In the genomic region with DNA sequence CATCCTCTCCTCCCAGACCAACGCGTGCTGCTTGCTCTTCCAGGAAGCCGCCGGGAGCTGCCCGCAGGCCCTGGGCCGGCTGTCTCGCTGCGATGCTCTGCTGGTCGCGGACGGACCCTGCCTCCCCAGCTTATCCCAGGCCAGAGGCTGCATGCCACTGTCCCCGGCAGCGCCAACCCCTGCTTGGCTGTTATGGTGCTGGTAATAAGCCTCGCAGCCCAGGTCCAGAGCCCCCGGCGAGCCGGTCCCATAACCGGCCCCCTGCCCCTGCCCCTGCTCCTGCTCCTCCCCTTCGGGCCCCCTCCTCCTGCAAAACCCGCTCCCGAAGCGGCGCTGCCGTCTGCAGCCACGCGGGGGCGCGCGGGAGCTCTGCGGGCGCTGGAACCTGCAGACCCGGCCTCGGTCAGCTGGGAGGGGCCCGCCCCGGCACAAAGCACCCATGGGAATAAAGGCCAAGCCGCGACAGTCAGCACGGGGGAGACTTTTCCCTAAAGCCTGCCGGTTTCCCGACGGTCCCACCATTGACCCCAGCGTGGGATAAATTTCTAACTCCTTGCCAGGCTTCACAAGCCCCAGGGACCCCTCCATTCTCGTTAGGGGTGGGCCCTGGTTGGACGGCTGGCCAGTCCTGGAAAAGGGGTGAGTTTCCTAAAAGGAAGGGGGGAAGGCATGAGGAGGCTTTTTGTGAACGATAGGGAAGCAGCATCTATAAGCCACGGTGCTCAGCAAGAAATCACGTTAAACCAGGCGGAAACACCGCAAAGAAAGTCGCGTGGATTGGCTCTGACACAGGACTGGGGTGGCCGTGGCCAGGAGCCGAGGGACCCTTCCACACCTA, we compare ENCODE assay signal across 1 cellular context.
TF ChIP-seq lines count a peak whose summit lies in the region.

No MANE protein-coding gene starts in this region.

TF ChIP-seq in HepG2, 621 proteins besides CTCF, POLR2A, EP300 and RAD21 (continued from another document and continues in another):
- TF ChIP-seq, protein P1, sequence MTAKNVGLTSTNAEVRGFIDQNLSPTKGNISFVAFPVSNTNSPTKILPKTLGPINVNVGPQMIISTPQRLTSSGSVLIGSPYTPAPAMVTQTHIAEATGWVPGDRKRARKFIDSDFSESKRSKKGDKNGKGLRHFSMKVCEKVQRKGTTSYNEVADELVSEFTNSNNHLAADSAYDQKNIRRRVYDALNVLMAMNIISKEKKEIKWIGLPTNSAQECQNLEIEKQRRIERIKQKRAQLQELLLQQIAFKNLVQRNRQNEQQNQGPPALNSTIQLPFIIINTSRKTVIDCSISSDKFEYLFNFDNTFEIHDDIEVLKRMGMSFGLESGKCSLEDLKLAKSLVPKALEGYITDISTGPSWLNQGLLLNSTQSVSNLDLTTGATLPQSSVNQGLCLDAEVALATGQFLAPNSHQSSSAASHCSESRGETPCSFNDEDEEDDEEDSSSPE (CRISPR knock-in tag; IDR thresholded peaks at IDR 0.05) = peak; percentile 62
- TF ChIP-seq HNRNPLL (IDR thresholded peaks at IDR 0.05; ENCODE audit: low read depth, low read length, poor library complexity, severe bottlenecking) (peak; percentile 38), GTF2F1 (IDR thresholded peaks at IDR 0.05; ENCODE audit: low read length) (no peak), YEATS4 (CRISPR knock-in tag; IDR thresholded peaks at IDR 0.05; ENCODE audit: borderline replicate concordance) (peak; percentile 85), RELA (CRISPR knock-in tag; IDR thresholded peaks at IDR 0.05) (0 out of 2 replicates have a peak, but pooled peaks have one; percentile 58), ZNF737 (CRISPR knock-in tag; IDR thresholded peaks at IDR 0.05; ENCODE audit: borderline replicate concordance) (no peak), PCBP1 (IDR thresholded peaks at IDR 0.05; ENCODE audit: borderline replicate concordance, low read depth, low read length) (0 out of 2 replicates have a peak, but pooled peaks have one; percentile 56), ZNF792 (CRISPR knock-in tag; IDR thresholded peaks at IDR 0.05) (no peak; the same call in 1 of the 2 replicates), ZNF776 (CRISPR knock-in tag; IDR thresholded peaks at IDR 0.05) (peak; percentile 79), SNAI1 (CRISPR knock-in tag; IDR thresholded peaks at IDR 0.05; ENCODE audit: borderline replicate concordance) (0 out of 2 replicates have a peak, but pooled peaks have one; percentile 9), TRIM24 (CRISPR knock-in tag; IDR thresholded peaks at IDR 0.05) (no peak), U2AF2 (IDR thresholded peaks at IDR 0.05; ENCODE audit: low read depth, low read length) (no peak), CBX5 (CRISPR knock-in tag; IDR thresholded peaks at IDR 0.05; ENCODE audit: borderline replicate concordance) (peak; percentile 50; the same call in 1 of the 2 replicates), POLR2AphosphoS5 (IDR thresholded peaks at IDR 0.05; ENCODE audit: low read depth, low read length) (no peak), SKI (IDR thresholded peaks at IDR 0.05; ENCODE audit: partially characterized antibody) (no peak), ZNF143 (CRISPR knock-in tag; IDR thresholded peaks at IDR 0.05) (peak; percentile 49; the same call in 1 of the 2 replicates), NCOA2 (CRISPR knock-in tag; IDR thresholded peaks at IDR 0.05) (no peak), RCOR2 (CRISPR knock-in tag; IDR thresholded peaks at IDR 0.05) (peak; percentile 34; the same call in 1 of the 2 replicates), AGO1 (IDR thresholded peaks at IDR 0.05; ENCODE audit: low read depth, low read length, poor library complexity, severe bottlenecking) (peak; percentile 90), JDP2 (CRISPR knock-in tag; IDR thresholded peaks at IDR 0.05; ENCODE audit: borderline replicate concordance) (no peak), RFXAP (CRISPR knock-in tag; IDR thresholded peaks at IDR 0.05; ENCODE audit: borderline replicate concordance) (peak; percentile 80; the same call in 1 of the 2 replicates), ZNF24 (IDR thresholded peaks at IDR 0.05) (no peak), NFE2 (CRISPR knock-in tag; IDR thresholded peaks at IDR 0.05) (no peak), HNRNPH1 (optimal IDR thresholded peaks at IDR 0.05; ENCODE audit: low read depth, low read length) (no peak), ZNF256 (CRISPR knock-in tag; conservative IDR thresholded peaks at IDR 0.05) (peak; percentile 79; the same call in 1 of the 2 replicates), ZNF138 (CRISPR knock-in tag; IDR thresholded peaks at IDR 0.05; ENCODE audit: low read depth) (no peak), ZNF34 (CRISPR knock-in tag; IDR thresholded peaks at IDR 0.05; ENCODE audit: borderline replicate concordance) (no peak; the same call in 1 of the 2 replicates)
- TF ChIP-seq, protein P2, sequence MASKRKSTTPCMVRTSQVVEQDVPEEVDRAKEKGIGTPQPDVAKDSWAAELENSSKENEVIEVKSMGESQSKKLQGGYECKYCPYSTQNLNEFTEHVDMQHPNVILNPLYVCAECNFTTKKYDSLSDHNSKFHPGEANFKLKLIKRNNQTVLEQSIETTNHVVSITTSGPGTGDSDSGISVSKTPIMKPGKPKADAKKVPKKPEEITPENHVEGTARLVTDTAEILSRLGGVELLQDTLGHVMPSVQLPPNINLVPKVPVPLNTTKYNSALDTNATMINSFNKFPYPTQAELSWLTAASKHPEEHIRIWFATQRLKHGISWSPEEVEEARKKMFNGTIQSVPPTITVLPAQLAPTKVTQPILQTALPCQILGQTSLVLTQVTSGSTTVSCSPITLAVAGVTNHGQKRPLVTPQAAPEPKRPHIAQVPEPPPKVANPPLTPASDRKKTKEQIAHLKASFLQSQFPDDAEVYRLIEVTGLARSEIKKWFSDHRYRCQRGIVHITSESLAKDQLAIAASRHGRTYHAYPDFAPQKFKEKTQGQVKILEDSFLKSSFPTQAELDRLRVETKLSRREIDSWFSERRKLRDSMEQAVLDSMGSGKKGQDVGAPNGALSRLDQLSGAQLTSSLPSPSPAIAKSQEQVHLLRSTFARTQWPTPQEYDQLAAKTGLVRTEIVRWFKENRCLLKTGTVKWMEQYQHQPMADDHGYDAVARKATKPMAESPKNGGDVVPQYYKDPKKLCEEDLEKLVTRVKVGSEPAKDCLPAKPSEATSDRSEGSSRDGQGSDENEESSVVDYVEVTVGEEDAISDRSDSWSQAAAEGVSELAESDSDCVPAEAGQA (IDR thresholded peaks at IDR 0.05; ENCODE audit: low read depth) = no peak
- TF ChIP-seq, protein P2 (CRISPR knock-in tag; IDR thresholded peaks at IDR 0.05; ENCODE audit: borderline replicate concordance) = no peak
- TF ChIP-seq, protein P3, sequence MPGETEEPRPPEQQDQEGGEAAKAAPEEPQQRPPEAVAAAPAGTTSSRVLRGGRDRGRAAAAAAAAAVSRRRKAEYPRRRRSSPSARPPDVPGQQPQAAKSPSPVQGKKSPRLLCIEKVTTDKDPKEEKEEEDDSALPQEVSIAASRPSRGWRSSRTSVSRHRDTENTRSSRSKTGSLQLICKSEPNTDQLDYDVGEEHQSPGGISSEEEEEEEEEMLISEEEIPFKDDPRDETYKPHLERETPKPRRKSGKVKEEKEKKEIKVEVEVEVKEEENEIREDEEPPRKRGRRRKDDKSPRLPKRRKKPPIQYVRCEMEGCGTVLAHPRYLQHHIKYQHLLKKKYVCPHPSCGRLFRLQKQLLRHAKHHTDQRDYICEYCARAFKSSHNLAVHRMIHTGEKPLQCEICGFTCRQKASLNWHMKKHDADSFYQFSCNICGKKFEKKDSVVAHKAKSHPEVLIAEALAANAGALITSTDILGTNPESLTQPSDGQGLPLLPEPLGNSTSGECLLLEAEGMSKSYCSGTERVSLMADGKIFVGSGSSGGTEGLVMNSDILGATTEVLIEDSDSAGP (CRISPR knock-in tag; IDR thresholded peaks at IDR 0.05; ENCODE audit: borderline replicate concordance) = peak; percentile 82
- TF ChIP-seq, protein P4, sequence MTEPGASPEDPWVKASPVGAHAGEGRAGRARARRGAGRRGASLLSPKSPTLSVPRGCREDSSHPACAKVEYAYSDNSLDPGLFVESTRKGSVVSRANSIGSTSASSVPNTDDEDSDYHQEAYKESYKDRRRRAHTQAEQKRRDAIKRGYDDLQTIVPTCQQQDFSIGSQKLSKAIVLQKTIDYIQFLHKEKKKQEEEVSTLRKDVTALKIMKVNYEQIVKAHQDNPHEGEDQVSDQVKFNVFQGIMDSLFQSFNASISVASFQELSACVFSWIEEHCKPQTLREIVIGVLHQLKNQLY (CRISPR knock-in tag; IDR thresholded peaks at IDR 0.05) = peak; percentile 40; the same call in 1 of the 2 replicates
- TF ChIP-seq, protein P5, sequence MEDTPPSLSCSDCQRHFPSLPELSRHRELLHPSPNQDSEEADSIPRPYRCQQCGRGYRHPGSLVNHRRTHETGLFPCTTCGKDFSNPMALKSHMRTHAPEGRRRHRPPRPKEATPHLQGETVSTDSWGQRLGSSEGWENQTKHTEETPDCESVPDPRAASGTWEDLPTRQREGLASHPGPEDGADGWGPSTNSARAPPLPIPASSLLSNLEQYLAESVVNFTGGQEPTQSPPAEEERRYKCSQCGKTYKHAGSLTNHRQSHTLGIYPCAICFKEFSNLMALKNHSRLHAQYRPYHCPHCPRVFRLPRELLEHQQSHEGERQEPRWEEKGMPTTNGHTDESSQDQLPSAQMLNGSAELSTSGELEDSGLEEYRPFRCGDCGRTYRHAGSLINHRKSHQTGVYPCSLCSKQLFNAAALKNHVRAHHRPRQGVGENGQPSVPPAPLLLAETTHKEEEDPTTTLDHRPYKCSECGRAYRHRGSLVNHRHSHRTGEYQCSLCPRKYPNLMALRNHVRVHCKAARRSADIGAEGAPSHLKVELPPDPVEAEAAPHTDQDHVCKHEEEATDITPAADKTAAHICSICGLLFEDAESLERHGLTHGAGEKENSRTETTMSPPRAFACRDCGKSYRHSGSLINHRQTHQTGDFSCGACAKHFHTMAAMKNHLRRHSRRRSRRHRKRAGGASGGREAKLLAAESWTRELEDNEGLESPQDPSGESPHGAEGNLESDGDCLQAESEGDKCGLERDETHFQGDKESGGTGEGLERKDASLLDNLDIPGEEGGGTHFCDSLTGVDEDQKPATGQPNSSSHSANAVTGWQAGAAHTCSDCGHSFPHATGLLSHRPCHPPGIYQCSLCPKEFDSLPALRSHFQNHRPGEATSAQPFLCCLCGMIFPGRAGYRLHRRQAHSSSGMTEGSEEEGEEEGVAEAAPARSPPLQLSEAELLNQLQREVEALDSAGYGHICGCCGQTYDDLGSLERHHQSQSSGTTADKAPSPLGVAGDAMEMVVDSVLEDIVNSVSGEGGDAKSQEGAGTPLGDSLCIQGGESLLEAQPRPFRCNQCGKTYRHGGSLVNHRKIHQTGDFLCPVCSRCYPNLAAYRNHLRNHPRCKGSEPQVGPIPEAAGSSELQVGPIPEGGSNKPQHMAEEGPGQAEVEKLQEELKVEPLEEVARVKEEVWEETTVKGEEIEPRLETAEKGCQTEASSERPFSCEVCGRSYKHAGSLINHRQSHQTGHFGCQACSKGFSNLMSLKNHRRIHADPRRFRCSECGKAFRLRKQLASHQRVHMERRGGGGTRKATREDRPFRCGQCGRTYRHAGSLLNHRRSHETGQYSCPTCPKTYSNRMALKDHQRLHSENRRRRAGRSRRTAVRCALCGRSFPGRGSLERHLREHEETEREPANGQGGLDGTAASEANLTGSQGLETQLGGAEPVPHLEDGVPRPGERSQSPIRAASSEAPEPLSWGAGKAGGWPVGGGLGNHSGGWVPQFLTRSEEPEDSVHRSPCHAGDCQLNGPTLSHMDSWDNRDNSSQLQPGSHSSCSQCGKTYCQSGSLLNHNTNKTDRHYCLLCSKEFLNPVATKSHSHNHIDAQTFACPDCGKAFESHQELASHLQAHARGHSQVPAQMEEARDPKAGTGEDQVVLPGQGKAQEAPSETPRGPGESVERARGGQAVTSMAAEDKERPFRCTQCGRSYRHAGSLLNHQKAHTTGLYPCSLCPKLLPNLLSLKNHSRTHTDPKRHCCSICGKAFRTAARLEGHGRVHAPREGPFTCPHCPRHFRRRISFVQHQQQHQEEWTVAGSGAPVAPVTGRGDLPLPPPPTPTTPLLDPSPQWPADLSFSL (CRISPR knock-in tag; IDR thresholded peaks at IDR 0.05) = no peak
- TF ChIP-seq, protein P6, sequence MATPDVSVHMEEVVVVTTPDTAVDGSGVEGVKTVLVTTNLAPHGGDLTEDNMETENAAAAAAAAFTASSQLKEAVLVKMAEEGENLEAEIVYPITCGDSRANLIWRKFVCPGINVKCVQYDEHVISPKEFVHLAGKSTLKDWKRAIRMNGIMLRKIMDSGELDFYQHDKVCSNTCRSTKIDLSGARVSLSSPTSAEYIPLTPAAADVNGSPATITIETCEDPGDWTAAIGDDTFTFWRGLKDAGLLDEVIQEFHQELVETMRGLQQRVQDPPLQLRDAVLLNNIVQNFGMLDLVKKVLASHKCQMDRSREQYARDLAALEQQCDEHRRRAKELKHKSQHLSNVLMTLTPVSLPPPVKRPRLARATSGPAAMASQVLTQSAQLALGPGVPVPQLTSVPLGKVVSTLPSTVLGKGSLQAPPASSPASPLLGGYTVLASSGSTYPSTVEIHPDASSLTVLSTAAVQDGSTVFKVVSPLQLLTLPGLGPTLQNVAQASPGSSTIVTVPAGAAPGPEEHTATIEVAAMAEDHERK (CRISPR knock-in tag; IDR thresholded peaks at IDR 0.05; ENCODE audit: low read depth) = no peak
- TF ChIP-seq, protein P7, sequence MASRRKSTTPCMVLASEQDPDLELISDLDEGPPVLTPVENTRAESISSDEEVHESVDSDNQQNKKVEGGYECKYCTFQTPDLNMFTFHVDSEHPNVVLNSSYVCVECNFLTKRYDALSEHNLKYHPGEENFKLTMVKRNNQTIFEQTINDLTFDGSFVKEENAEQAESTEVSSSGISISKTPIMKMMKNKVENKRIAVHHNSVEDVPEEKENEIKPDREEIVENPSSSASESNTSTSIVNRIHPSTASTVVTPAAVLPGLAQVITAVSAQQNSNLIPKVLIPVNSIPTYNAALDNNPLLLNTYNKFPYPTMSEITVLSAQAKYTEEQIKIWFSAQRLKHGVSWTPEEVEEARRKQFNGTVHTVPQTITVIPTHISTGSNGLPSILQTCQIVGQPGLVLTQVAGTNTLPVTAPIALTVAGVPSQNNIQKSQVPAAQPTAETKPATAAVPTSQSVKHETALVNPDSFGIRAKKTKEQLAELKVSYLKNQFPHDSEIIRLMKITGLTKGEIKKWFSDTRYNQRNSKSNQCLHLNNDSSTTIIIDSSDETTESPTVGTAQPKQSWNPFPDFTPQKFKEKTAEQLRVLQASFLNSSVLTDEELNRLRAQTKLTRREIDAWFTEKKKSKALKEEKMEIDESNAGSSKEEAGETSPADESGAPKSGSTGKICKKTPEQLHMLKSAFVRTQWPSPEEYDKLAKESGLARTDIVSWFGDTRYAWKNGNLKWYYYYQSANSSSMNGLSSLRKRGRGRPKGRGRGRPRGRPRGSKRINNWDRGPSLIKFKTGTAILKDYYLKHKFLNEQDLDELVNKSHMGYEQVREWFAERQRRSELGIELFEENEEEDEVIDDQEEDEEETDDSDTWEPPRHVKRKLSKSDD (CRISPR knock-in tag; IDR thresholded peaks at IDR 0.05; ENCODE audit: low read depth) = peak; percentile 14; the same call in 1 of the 2 replicates
